In the genomic region with DNA sequence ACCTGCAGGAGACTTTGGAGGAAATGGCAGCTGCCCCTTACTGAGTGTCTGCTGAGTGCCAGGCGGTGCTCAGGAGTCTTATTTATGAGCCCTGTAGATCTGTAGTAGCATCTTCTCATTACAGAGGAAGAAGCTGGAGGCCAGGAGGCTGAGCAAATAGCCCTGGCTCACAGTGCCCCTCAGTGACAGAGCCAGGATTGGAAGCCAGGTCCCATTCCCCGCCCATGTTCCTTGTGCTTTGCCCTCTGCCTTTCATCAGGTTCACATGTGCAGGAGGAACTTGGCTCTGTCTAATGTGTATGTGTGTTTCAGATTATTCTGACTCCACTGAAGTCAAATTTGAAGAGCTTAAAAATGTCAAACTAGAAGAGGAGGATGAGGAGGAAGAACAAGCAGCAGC, we compare ENCODE assay signal across 1 cellular context.
TF ChIP-seq lines count a peak whose summit lies in the region.

No MANE protein-coding gene starts in this region.

TF ChIP-seq in HepG2, 621 proteins besides CTCF, POLR2A, EP300 and RAD21:
- TF ChIP-seq PAWR (CRISPR knock-in tag; IDR thresholded peaks at IDR 0.05; ENCODE audit: borderline replicate concordance) (no peak), GTF3A (CRISPR knock-in tag; conservative IDR thresholded peaks at IDR 0.05) (no peak), SP4 (CRISPR knock-in tag; IDR thresholded peaks at IDR 0.05) (no peak), FOXK2 (IDR thresholded peaks at IDR 0.05) (no peak), JDP2 (CRISPR knock-in tag; IDR thresholded peaks at IDR 0.05; ENCODE audit: borderline replicate concordance) (no peak), SOX6 (IDR thresholded peaks at IDR 0.05) (no peak), SOX6 (CRISPR knock-in tag; IDR thresholded peaks at IDR 0.05) (no peak), ZNF556 (CRISPR knock-in tag; IDR thresholded peaks at IDR 0.05; ENCODE audit: borderline replicate concordance) (no peak), BRCA1 (CRISPR knock-in tag; IDR thresholded peaks at IDR 0.05) (no peak), ZBTB7A (CRISPR knock-in tag; IDR thresholded peaks at IDR 0.05) (no peak), ZNF3 (CRISPR knock-in tag; IDR thresholded peaks at IDR 0.05) (no peak)
- TF ChIP-seq, protein P1, sequence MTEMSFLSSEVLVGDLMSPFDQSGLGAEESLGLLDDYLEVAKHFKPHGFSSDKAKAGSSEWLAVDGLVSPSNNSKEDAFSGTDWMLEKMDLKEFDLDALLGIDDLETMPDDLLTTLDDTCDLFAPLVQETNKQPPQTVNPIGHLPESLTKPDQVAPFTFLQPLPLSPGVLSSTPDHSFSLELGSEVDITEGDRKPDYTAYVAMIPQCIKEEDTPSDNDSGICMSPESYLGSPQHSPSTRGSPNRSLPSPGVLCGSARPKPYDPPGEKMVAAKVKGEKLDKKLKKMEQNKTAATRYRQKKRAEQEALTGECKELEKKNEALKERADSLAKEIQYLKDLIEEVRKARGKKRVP (CRISPR knock-in tag; IDR thresholded peaks at IDR 0.05), result no peak
- TF ChIP-seq, protein P2, sequence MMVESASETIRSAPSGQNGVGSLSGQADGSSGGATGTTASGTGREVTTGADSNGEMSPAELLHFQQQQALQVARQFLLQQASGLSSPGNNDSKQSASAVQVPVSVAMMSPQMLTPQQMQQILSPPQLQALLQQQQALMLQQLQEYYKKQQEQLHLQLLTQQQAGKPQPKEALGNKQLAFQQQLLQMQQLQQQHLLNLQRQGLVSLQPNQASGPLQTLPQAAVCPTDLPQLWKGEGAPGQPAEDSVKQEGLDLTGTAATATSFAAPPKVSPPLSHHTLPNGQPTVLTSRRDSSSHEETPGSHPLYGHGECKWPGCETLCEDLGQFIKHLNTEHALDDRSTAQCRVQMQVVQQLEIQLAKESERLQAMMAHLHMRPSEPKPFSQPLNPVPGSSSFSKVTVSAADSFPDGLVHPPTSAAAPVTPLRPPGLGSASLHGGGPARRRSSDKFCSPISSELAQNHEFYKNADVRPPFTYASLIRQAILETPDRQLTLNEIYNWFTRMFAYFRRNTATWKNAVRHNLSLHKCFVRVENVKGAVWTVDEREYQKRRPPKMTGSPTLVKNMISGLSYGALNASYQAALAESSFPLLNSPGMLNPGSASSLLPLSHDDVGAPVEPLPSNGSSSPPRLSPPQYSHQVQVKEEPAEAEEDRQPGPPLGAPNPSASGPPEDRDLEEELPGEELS (CRISPR knock-in tag; IDR thresholded peaks at IDR 0.05), result no peak
- TF ChIP-seq, protein P3, sequence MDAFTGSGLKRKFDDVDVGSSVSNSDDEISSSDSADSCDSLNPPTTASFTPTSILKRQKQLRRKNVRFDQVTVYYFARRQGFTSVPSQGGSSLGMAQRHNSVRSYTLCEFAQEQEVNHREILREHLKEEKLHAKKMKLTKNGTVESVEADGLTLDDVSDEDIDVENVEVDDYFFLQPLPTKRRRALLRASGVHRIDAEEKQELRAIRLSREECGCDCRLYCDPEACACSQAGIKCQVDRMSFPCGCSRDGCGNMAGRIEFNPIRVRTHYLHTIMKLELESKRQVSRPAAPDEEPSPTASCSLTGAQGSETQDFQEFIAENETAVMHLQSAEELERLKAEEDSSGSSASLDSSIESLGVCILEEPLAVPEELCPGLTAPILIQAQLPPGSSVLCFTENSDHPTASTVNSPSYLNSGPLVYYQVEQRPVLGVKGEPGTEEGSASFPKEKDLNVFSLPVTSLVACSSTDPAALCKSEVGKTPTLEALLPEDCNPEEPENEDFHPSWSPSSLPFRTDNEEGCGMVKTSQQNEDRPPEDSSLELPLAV (CRISPR knock-in tag; conservative IDR thresholded peaks at IDR 0.05; ENCODE audit: low read depth), result no peak
- TF ChIP-seq, protein P4, sequence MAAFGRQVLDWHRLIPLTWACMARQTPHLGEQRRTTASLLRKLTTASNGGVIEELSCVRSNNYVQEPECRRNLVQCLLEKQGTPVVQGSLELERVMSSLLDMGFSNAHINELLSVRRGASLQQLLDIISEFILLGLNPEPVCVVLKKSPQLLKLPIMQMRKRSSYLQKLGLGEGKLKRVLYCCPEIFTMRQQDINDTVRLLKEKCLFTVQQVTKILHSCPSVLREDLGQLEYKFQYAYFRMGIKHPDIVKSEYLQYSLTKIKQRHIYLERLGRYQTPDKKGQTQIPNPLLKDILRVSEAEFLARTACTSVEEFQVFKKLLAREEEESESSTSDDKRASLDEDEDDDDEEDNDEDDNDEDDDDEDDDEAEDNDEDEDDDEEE (CRISPR knock-in tag; IDR thresholded peaks at IDR 0.05), result no peak
- TF ChIP-seq, protein P5, sequence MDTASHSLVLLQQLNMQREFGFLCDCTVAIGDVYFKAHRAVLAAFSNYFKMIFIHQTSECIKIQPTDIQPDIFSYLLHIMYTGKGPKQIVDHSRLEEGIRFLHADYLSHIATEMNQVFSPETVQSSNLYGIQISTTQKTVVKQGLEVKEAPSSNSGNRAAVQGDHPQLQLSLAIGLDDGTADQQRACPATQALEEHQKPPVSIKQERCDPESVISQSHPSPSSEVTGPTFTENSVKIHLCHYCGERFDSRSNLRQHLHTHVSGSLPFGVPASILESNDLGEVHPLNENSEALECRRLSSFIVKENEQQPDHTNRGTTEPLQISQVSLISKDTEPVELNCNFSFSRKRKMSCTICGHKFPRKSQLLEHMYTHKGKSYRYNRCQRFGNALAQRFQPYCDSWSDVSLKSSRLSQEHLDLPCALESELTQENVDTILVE (CRISPR knock-in tag; IDR thresholded peaks at IDR 0.05), result no peak
